8 cellular contexts compared by ENCODE assay signal in the genomic region with DNA sequence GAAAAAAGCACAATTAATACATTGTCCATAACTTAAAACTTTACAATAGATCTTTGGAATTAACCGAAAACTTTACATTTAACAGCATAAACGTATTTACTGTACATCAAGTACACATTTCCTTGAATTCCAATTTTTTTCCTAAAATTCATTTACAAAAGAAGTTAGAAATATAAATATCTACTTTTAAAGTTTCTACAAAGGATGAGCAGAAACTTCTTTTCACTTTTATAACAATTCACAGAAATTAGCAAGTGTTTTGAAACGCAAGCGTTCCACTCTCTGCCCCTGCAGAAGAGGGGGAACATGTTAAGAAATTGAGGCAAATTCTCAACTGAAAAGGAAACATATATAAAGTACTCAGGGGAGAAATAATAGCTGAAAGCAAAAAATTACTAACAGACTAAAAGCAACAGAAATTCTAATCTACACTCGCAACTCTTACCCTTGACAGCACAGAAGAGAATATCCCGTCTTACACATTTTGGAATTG. TPM values are rescaled to one million over a fixed set of nuclear protein-coding genes. Genes with fewer than 3 reads are reported as not detected.
DNase-seq lines count a peak whose midpoint lies in the region; ATAC-seq and TF ChIP-seq lines count a peak whose summit lies in the region.

No MANE protein-coding gene starts in this region.

- no peaks in the 10 kb centered on the region for H3K9me3 ChIP-seq in body of pancreas
- H3K9me3 ChIP-seq in lung (ENCODE audit: control insufficient read depth in 2 of 2, insufficient read depth in 1 of 2, low read length in 1 of 2): no peaks in the 10 kb centered on the region

- no peaks in the 10 kb centered on the region for H3K27me3 ChIP-seq in body of pancreas
- no peaks in the 10 kb centered on the region for H3K27me3 ChIP-seq in lung (ENCODE audit: control insufficient read depth, insufficient read depth)

- H3K36me3 Mint-ChIP-seq in activated naive CD4-positive, alpha-beta T cell treated with anti-CD3 and anti-CD28 coated beads, Interleukin-2, amount 10 ng/mL, durations not matched to agents 7 days and 5 days: peaks cover 42% of the 10 kb centered on the region
- H3K36me3 Mint-ChIP-seq in type B pancreatic cell: peaks cover 25% of the 10 kb centered on the region

- H3K36me3 ChIP-seq in body of pancreas (replicated peaks in 1 of 2; ENCODE audit: insufficient read depth in 1 of 2, low read depth in 2 of 2) (no peaks in the 10 kb centered on the region), lung (ENCODE audit: control insufficient read depth in 2 of 2, insufficient read depth in 2 of 2, low read length in 2 of 2) (peaks cover 0 to 2% of the 10 kb centered on the region in 2 donors)

- peak overlapping the region; percentile 98 for H3K4me3 Mint-ChIP-seq in activated naive CD4-positive, alpha-beta T cell treated with anti-CD3 and anti-CD28 coated beads, Interleukin-2, amount 10 ng/mL, durations not matched to agents 7 days and 5 days
- H3K4me3 Mint-ChIP-seq in type B pancreatic cell: peak overlapping the region; percentile 94

- H3K9me3 Mint-ChIP-seq in activated naive CD4-positive, alpha-beta T cell treated with anti-CD3 and anti-CD28 coated beads, Interleukin-2, amount 10 ng/mL, durations not matched to agents 7 days and 5 days: peaks cover 4% of the 10 kb centered on the region
- no peaks in the 10 kb centered on the region for H3K9me3 Mint-ChIP-seq in type B pancreatic cell

- H3K4me1 Mint-ChIP-seq in activated naive CD4-positive, alpha-beta T cell treated with anti-CD3 and anti-CD28 coated beads, Interleukin-2, amount 10 ng/mL, durations not matched to agents 7 days and 5 days: peaks cover 63% of the 10 kb centered on the region
- peaks cover 43% of the 10 kb centered on the region for H3K4me1 Mint-ChIP-seq in type B pancreatic cell (ENCODE audit: unreplicated experiment)

- H3K27ac Mint-ChIP-seq in activated naive CD4-positive, alpha-beta T cell treated with anti-CD3 and anti-CD28 coated beads, Interleukin-2, amount 10 ng/mL, durations not matched to agents 7 days and 5 days: peak overlapping the region; percentile 99
- peak overlapping the region; percentile 96 for H3K27ac Mint-ChIP-seq in type B pancreatic cell

- TF ChIP-seq CTCF in body of pancreas (IDR thresholded peaks at IDR 0.05) (no peak), lung (IDR thresholded peaks at IDR 0.05; ENCODE audit: control extremely low read depth, extremely low read depth) (no peak), type B pancreatic cell (conservative IDR thresholded peaks at IDR 0.05) (no peak)

- intact Hi-C loops in body of pancreas (cut with DNase I): no loop called here

- no peak for ATAC-seq in body of pancreas
- no peak for ATAC-seq in lung (ENCODE audit: insufficient read depth, low FRiP score)
- ATAC-seq in HG02678 (IDR thresholded peaks at IDR 0.05; ENCODE audit: unreplicated experiment): no peak

- whole genome bisulfite sequencing in body of pancreas, 2 donors: 0 to 1% methylated on average over 6 of the region's 6 CpGs
- 1 to 2% methylated on average over 6 of the region's 6 CpGs for WGBS in lung, 2 donors

- no peak for TF ChIP-seq POLR2A in body of pancreas (IDR thresholded peaks at IDR 0.05)

- peaks cover 3% of the 10 kb centered on the region for H3K27me3 Mint-ChIP-seq in activated naive CD4-positive, alpha-beta T cell treated with anti-CD3 and anti-CD28 coated beads, Interleukin-2, amount 10 ng/mL, durations not matched to agents 7 days and 5 days
- H3K27me3 Mint-ChIP-seq in type B pancreatic cell: no peaks in the 10 kb centered on the region

- no peak for DNase-seq in activated naive CD4-positive, alpha-beta T cell treated with anti-CD3 and anti-CD28 coated beads, Interleukin-2, amount 10 ng/mL, durations not matched to agents 7 days and 5 days
- no peak for DNase-seq in activated naive CD4-positive, alpha-beta T cell treated with anti-CD3 and anti-CD28 coated beads, Interleukin-2, amount 50 U/mL, for 16 hours
- DNase-seq in body of pancreas (no peak), lung (ENCODE audit: low spot score) (no peak), type B pancreatic cell (ENCODE audit: extremely low spot score, unreplicated experiment) (no peak), NCI-H1694 treated with DMSO at 0.1 percent for 48 hours (lab: John Stamatoyannopoulos, UW) (no peak), NOMO-1 treated with dmso at 0.1 percent for 144 hours (lab: John Stamatoyannopoulos, UW; ENCODE audit: unreplicated experiment) (no peak)

- CTCF ChIA-PET in activated naive CD4-positive, alpha-beta T cell treated with anti-CD3 and anti-CD28 coated beads, Interleukin-2, amount 10 ng/mL, durations not matched to agents 7 days and 5 days (lab: Charles Lee): interaction anchor here (0.6 to 5.8 kb wide), 24 partner anchors 8 to 286 kb away, joined by 3 to 120 read pairs (median 4); partner anchors contain the start of gene HNRNPA3

- H3K27ac ChIP-seq in body of pancreas: peak overlapping the region; percentile 99
- H3K27ac ChIP-seq in lung (ENCODE audit: low read depth in 1 of 2, low read length in 1 of 2): peak overlapping the region; percentile 100

- H3K4me1 ChIP-seq in body of pancreas (peaks cover 51% of the 10 kb centered on the region), lung (ENCODE audit: control insufficient read depth in 2 of 2, insufficient read depth in 2 of 2, low read length in 2 of 2) (peaks cover 6 to 28% of the 10 kb centered on the region in 2 donors)

- H3K4me3 ChIP-seq in body of pancreas (peak overlapping the region in 1 of 2 donors; percentile 92), lung (peak overlapping the region; percentile 99)

RNA-seq across cellular contexts. Expression of gene NFE2L2, which starts 1.5 kb away (rescaled TPM):
- 10 to 100 TPM; 45.1 to 55.4 TPM for total RNA-seq in body of pancreas
- total RNA-seq in lung: 100 to 1,000 TPM in 1 of 2 donors, 10 to 100 TPM in 1; 94.6 to 145 TPM
- 10 to 100 TPM; 45.5 to 66.6 TPM for polyA plus RNA-seq in lung
- 74.7 and 95.0 TPM in 2 replicates for total RNA-seq in type B pancreatic cell (ENCODE audit: low replicate concordance)

RNA-seq across cellular contexts. Expression of gene HNRNPA3, which starts 50.4 kb away (rescaled TPM):
- total RNA-seq in body of pancreas (10 to 100 TPM; 44.1 to 58.0 TPM), lung (100 to 1,000 TPM; 155 to 164 TPM), type B pancreatic cell (ENCODE audit: low replicate concordance) (203 and 304 TPM in 2 replicates)
- polyA plus RNA-seq in lung: 100 to 1,000 TPM; 169 to 182 TPM
